19 cellular contexts compared by ENCODE assay signal in the genomic region with DNA sequence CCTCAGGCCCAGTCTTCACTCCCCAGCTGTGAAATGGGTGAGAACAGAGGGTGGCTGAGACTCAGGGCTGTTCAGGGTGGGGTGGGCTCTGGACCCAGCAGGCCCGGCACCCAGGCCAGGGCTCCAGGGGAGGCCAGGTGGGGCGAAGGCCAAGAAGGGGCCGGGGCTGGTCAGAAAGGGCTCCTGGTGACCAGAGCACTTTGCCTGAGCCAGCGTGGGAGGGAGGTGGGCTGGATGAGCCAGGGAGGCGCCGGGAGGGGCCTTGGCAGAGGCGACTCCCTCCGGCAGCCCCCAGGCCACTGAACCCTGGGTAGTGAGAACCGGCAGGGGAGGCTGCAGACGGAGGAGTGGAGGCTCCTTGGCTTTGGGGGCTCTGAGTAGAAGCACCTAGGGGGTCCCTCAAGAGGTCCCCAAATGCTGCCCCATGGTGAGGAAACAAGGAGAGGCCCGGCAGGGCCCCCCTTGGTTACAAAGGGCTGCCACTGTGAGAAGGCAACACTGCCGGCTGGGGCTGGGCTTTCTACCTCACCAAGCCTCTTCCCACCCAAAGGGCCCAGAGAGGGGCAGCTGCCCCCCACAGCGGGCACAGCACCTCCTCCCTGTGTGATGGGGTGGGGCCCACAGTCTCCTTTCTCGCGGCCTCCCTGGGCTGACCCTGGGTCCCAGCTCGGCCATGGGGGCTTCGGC. TPM values are rescaled to one million over a fixed set of nuclear protein-coding genes. Genes with fewer than 3 reads are reported as not detected.
A peak's percentile ranks its signal among the peaks of the same experiment; 100 is the strongest.
DNase-seq lines count a peak whose midpoint lies in the region; ATAC-seq, FAIRE-seq and TF ChIP-seq lines count a peak whose summit lies in the region.
"Had no signal": no experiment of that assay in that cellular context is flagged by ENCODE, and none has a peak within 500 bp of the region (broad histone marks: within the 10 kb centered on the region; RNA-seq: fewer than 3 reads in every experiment).

No MANE protein-coding gene starts in this region.

- TF ChIP-seq CTCF in CD4-positive, alpha-beta T cell (IDR thresholded peaks at IDR 0.05) = no peak
- TF ChIP-seq CTCF in ascending aorta (IDR thresholded peaks at IDR 0.05) (no peak), HepG2 (CRISPR knock-in tag; IDR thresholded peaks at IDR 0.05) (no peak), GM13976 (IDR thresholded peaks at IDR 0.05; ENCODE audit: borderline replicate concordance, control extremely low read depth, extremely low read depth, insufficient read depth, missing control alignments) (no peak)

- peak in 2 of 10 experiments; percentile 0 for DNase-seq in CD4-positive, alpha-beta T cell
- DNase-seq in ascending aorta (ENCODE audit: low spot score in 2 of 2) = no peak
- no peak for DNase-seq in HepG2 (ENCODE audit: low spot score)
- no peak for DNase-seq in NCI-H2029 treated with DMSO at 0.1 percent for 48 hours (lab: John Stamatoyannopoulos, UW)
- DNase-seq in GM13976 (ENCODE audit: low spot score) = no peak
- DNase-seq in NCI-H187 (lab: John Stamatoyannopoulos, UW) = no peak
- DNase-seq: activated CD4-positive, alpha-beta memory T cell treated with anti-CD3 and anti-CD28 coated beads for 36 hours; hippocampal formation; MG63; NCI-H526 treated with DMSO at 0.1 percent for 48 hours; PC-3; stimulated activated CD4-positive, alpha-beta T cell treated with anti-CD3 and anti-CD28 coated beads, Interleukin-4, amount 100 ng/mL, for 4 hours had no signal

- H3K4me2 ChIP-seq in HepG2 (ENCODE audit: low read depth, low read length) (no peak overlapping the region), skeletal muscle satellite cell (ENCODE audit: low read length) (peak overlapping the region; percentile 79)

- in situ Hi-C loops in HepG2 (cut with HindIII; ENCODE audit: extremely low pct_ligation_motif_present, low pct_unique_long_range_greater_than_20kb) = no loop called here
- in situ Hi-C loops in GM13976 (cut with MboI; ENCODE audit: low sequenced_read_pairs, unreplicated experiment) = no loop called here

- H3K4me3 ChIP-seq in ascending aorta (no peak overlapping the region), HepG2 (replicated peaks in 1 of 3; ENCODE audit: insufficient read depth in 1 of 3, low read depth in 2 of 3, low read length in 3 of 3) (no peak overlapping the region), skeletal muscle satellite cell (ENCODE audit: low read length) (peak overlapping the region; percentile 59)
- H3K4me3 ChIP-seq: MG63 had no signal

- no peak for TF ChIP-seq RAD21 in HepG2 (CRISPR knock-in tag; IDR thresholded peaks at IDR 0.05)

- H3K9me3 ChIP-seq in CD4-positive, alpha-beta T cell (ENCODE audit: control insufficient read depth, low read length) = no peaks in the 10 kb centered on the region
- H3K9me3 ChIP-seq in ascending aorta (no peaks in the 10 kb centered on the region), HepG2 (ENCODE audit: low read length) (no peaks in the 10 kb centered on the region), skeletal muscle satellite cell (replicated peaks; ENCODE audit: low read length) (no peaks in the 10 kb centered on the region)
- H3K9me3 ChIP-seq: MG63 had no signal

- WGBS in HepG2 (ENCODE audit: low lambda C conversion rate) = 15% methylated on average over 3 of the region's 17 CpGs

- no peaks in the 10 kb centered on the region for H4K20me1 ChIP-seq in HepG2 (ENCODE audit: insufficient read depth, low read length)

- peaks cover 42% of the 10 kb centered on the region for H3K4me1 Mint-ChIP-seq in CD4-positive, alpha-beta T cell (ENCODE audit: low read depth)

- no peak overlapping the region for H3K4me3 Mint-ChIP-seq in CD4-positive, alpha-beta T cell
- H3K4me3 Mint-ChIP-seq: activated CD4-positive, alpha-beta memory T cell treated with anti-CD3 and anti-CD28 coated beads for 36 hours; dendritic cell treated with granulocyte-macrophage colony-stimulating factor and Interleukin-4, amounts not matched to agents 40 ng/mL and 50 ng/mL, for 4 days had no signal

- H3K36me3 ChIP-seq in ascending aorta (no peaks in the 10 kb centered on the region), HepG2 (replicated peaks in 1 of 2; ENCODE audit: control insufficient read depth in 1 of 2, insufficient read depth in 2 of 2, low read length in 2 of 2) (no peaks in the 10 kb centered on the region), skeletal muscle satellite cell (ENCODE audit: insufficient read depth, low read length) (peaks cover 7% of the 10 kb centered on the region)

- CTCF ChIA-PET in CD4-positive, alpha-beta T cell (lab: Charles Lee) = no interaction called here
- CTCF ChIA-PET in HepG2 (lab: Yijun Ruan, JAX; ENCODE audit: low intra/inter-chr PET ratio, low total read pairs) = interaction anchor here (2.9 kb wide), 1 partner anchor 277 kb away, joined by 36 read pairs; no protein-coding TSS in a partner anchor

- BruUV-seq in HepG2 (replicated peaks; lab: Mats Ljungman, UMichigan) = no TSS peak

- H3K9ac ChIP-seq in HepG2 (ENCODE audit: insufficient read depth, low read depth, low read length) = no peak overlapping the region
- peak overlapping the region; percentile 62 for H3K9ac ChIP-seq in skeletal muscle satellite cell (ENCODE audit: low read depth, low read length)

- peaks cover 12 to 48% of the 10 kb centered on the region in 2 donors for H3K4me1 ChIP-seq in ascending aorta
- H3K4me1 ChIP-seq in HepG2 (ENCODE audit: insufficient read depth, low read length) = peaks cover 16% of the 10 kb centered on the region
- H3K4me1 ChIP-seq in skeletal muscle satellite cell (ENCODE audit: control insufficient read depth, insufficient read depth, low read length) = peaks cover 64% of the 10 kb centered on the region

- H2AFZ ChIP-seq in HepG2 (ENCODE audit: low read length) = no peak overlapping the region

- no peaks in the 10 kb centered on the region for H3K27me3 ChIP-seq in CD4-positive, alpha-beta T cell (ENCODE audit: control insufficient read depth, insufficient read depth, low read length)
- H3K27me3 ChIP-seq in ascending aorta (no peaks in the 10 kb centered on the region), HepG2 (ENCODE audit: control insufficient read depth in 1 of 2, insufficient read depth in 2 of 2, low read length in 2 of 2) (peaks cover 15 to 53% of the 10 kb centered on the region in 2 experiments; a peak in 4 of 5 replicates), skeletal muscle satellite cell (ENCODE audit: control insufficient read depth, insufficient read depth, low read length) (no peaks in the 10 kb centered on the region)

- H3K27ac Mint-ChIP-seq in CD4-positive, alpha-beta T cell = no peak overlapping the region
- H3K27ac Mint-ChIP-seq: activated CD4-positive, alpha-beta memory T cell treated with anti-CD3 and anti-CD28 coated beads for 36 hours had no signal

- peak overlapping the region; percentile 21 for H3K27ac ChIP-seq in CD4-positive, alpha-beta T cell (ENCODE audit: low read depth, low read length)
- peak overlapping the region; percentile 50 to 59 for H3K27ac ChIP-seq in ascending aorta
- H3K27ac ChIP-seq in HepG2 (ENCODE audit: extremely low read length, insufficient read depth, low read length) = no peak overlapping the region

- intact Hi-C loops in CD4-positive, alpha-beta T cell (cut with DNase I, micrococcal nuclease) = no loop called here
- intact Hi-C loops in ascending aorta (cut with DNase I) (loop anchor here (5.0 kb wide), 1 partner anchor 122 kb away; a partner anchor contains a TSS), HepG2 (cut with micrococcal nuclease; ENCODE audit: unreplicated experiment) (no loop called here)

- H3K27me3 Mint-ChIP-seq in CD4-positive, alpha-beta T cell = no peaks in the 10 kb centered on the region
- H3K27me3 Mint-ChIP-seq: activated CD4-positive, alpha-beta memory T cell treated with anti-CD3 and anti-CD28 coated beads for 36 hours; dendritic cell treated with granulocyte-macrophage colony-stimulating factor and Interleukin-4, amounts not matched to agents 40 ng/mL and 50 ng/mL, for 4 days had no signal

- no peaks in the 10 kb centered on the region for H3K79me2 ChIP-seq in HepG2 (ENCODE audit: insufficient read depth, low read length)

- no peak for TF ChIP-seq EP300 in HepG2 (IDR thresholded peaks at IDR 0.05; ENCODE audit: low read depth in 2 of 2, low read length in 2 of 2)
- TF ChIP-seq EP300 in HepG2 (CRISPR knock-in tag; IDR thresholded peaks at IDR 0.05; ENCODE audit: borderline replicate concordance) = no peak

- H3K36me3 Mint-ChIP-seq in CD4-positive, alpha-beta T cell (ENCODE audit: low read depth) = peaks cover 14% of the 10 kb centered on the region
- H3K36me3 Mint-ChIP-seq: activated CD4-positive, alpha-beta memory T cell treated with anti-CD3 and anti-CD28 coated beads for 36 hours had no signal

- H3K9me3 Mint-ChIP-seq in CD4-positive, alpha-beta T cell = no peaks in the 10 kb centered on the region
- H3K9me3 Mint-ChIP-seq: activated CD4-positive, alpha-beta memory T cell treated with anti-CD3 and anti-CD28 coated beads for 36 hours; dendritic cell treated with granulocyte-macrophage colony-stimulating factor and Interleukin-4, amounts not matched to agents 40 ng/mL and 50 ng/mL, for 4 days had no signal

- POLR2A ChIA-PET in CD4-positive, alpha-beta T cell (lab: Charles Lee) = interaction anchor here (0.6 to 1.4 kb wide), 2 partner anchors 8 to 43 kb away, joined by 3 to 4 read pairs; no protein-coding TSS in a partner anchor
- POLR2A ChIA-PET in HepG2 (lab: Yijun Ruan, JAX) = no interaction called here

- ATAC-seq in CD4-positive, alpha-beta T cell (ENCODE audit: poor library complexity) = no peak
- ATAC-seq in HepG2 (no peak), HG03442 (IDR thresholded peaks at IDR 0.05; ENCODE audit: unreplicated experiment) (no peak)
- ATAC-seq: esophagus mucosa, left colon, PC-3 had no signal

- no peak for TF ChIP-seq POLR2A in HepG2 (IDR thresholded peaks at IDR 0.05; ENCODE audit: insufficient read depth in 1 of 2, low read depth in 2 of 2, low read length in 2 of 2)

- FAIRE-seq in HepG2 (lab: Jason Lieb, UNC) = no peak
- FAIRE-seq: D721Med had no signal

RNA-seq across cellular contexts. Expression of a gene that starts 17.1 kb away (rescaled TPM):
- not detected for total RNA-seq in CD4-positive, alpha-beta T cell
- total RNA-seq in ascending aorta (not detected), HepG2 (2016; rRNA removed; fragmentation: Illumina TruSeq; extraction: Trizol) (not detected in 2 replicates)
- not detected in 2 replicates for total RNA-seq in HepG2 (2016; cell fraction: cytosol; rRNA removed; fragmentation: Illumina TruSeq; extraction: Trizol; ENCODE audit: low read depth)
- total RNA-seq in HepG2 (2016; cell fraction: insoluble cytoplasmic fraction; rRNA removed; fragmentation: Illumina TruSeq; extraction: Trizol) = not detected in 2 replicates
- total RNA-seq in HepG2 (2016; cell fraction: membrane; rRNA removed; fragmentation: Illumina TruSeq; extraction: Trizol) = not detected in 2 replicates
- not detected in 2 replicates for total RNA-seq in HepG2 (2016; cell fraction: nucleus; rRNA removed; fragmentation: Illumina TruSeq; extraction: Trizol)
- polyA plus RNA-seq in HepG2 (2011; rRNA removed) = not detected in 2 replicates
- polyA plus RNA-seq in HepG2 (2011; cell fraction: cytosol; rRNA removed) = not detected in 2 replicates
- polyA plus RNA-seq in HepG2 (2011; cell fraction: nucleus; rRNA removed) = not detected in 2 replicates
- polyA plus RNA-seq in HepG2 (2012) = 0.05 TPM in 1 of 2 replicates, not detected in the other
- polyA plus RNA-seq in HepG2 (2016; cell fraction: cytosol; fragmentation: Illumina TruSeq; extraction: Trizol; ENCODE audit: low read depth) = not detected in 2 replicates
- polyA plus RNA-seq in HepG2 (2016; cell fraction: insoluble cytoplasmic fraction; fragmentation: Illumina TruSeq; extraction: Trizol; ENCODE audit: low read depth) = not detected in 2 replicates
- polyA plus RNA-seq in HepG2 (2016; cell fraction: membrane; fragmentation: Illumina TruSeq; extraction: Trizol; ENCODE audit: low read depth) = not detected in 2 replicates
- not detected in 2 replicates for polyA plus RNA-seq in HepG2 (2016; cell fraction: nucleus; fragmentation: Illumina TruSeq; extraction: Trizol; ENCODE audit: insufficient read depth, low read depth)
- polyA minus RNA-seq in HepG2 (2011; rRNA and poly(A)+ RNA removed; ENCODE audit: low replicate concordance) = not detected in 2 replicates
- polyA minus RNA-seq in HepG2 (2011; cell fraction: cytosol; rRNA and poly(A)+ RNA removed) = not detected in 2 replicates
- polyA minus RNA-seq in HepG2 (2011; cell fraction: nucleus; rRNA and poly(A)+ RNA removed) = not detected in 2 replicates
- not detected in 2 replicates for total RNA-seq in skeletal muscle satellite cell (2012; rRNA removed)
- total RNA-seq: esophagus mucosa, H7, left colon, PC-3 had no signal

RNA-seq across cellular contexts. Expression of a gene that starts 21.7 kb away (rescaled TPM):
- 100 to 1,000 TPM; 228 to 232 TPM for total RNA-seq in CD4-positive, alpha-beta T cell
- total RNA-seq in ascending aorta = 41.9 TPM
- 0.29 and 1.00 TPM in 2 replicates for total RNA-seq in HepG2 (2016; rRNA removed; fragmentation: Illumina TruSeq; extraction: Trizol)
- 0.35 and 2.3 TPM in 2 replicates for total RNA-seq in HepG2 (2016; cell fraction: cytosol; rRNA removed; fragmentation: Illumina TruSeq; extraction: Trizol; ENCODE audit: low read depth)
- total RNA-seq in HepG2 (2016; cell fraction: insoluble cytoplasmic fraction; rRNA removed; fragmentation: Illumina TruSeq; extraction: Trizol) = 0.65 and 1.00 TPM in 2 replicates
- 1.00 and 1.5 TPM in 2 replicates for total RNA-seq in HepG2 (2016; cell fraction: membrane; rRNA removed; fragmentation: Illumina TruSeq; extraction: Trizol)
- not detected in 2 replicates for total RNA-seq in HepG2 (2016; cell fraction: nucleus; rRNA removed; fragmentation: Illumina TruSeq; extraction: Trizol)
- 0.59 and 1.5 TPM in 2 replicates for polyA plus RNA-seq in HepG2 (2011; rRNA removed)
- 0.87 and 0.93 TPM in 2 replicates for polyA plus RNA-seq in HepG2 (2011; cell fraction: cytosol; rRNA removed)
- 1.4 and 10.9 TPM in 2 replicates for polyA plus RNA-seq in HepG2 (2011; cell fraction: nucleus; rRNA removed)
- 0.93 and 1.1 TPM in 2 replicates for polyA plus RNA-seq in HepG2 (2012)
- 0.59 and 1.5 TPM in 2 replicates for polyA plus RNA-seq in HepG2 (2016; cell fraction: cytosol; fragmentation: Illumina TruSeq; extraction: Trizol; ENCODE audit: low read depth)
- polyA plus RNA-seq in HepG2 (2016; cell fraction: insoluble cytoplasmic fraction; fragmentation: Illumina TruSeq; extraction: Trizol; ENCODE audit: low read depth) = 0.38 and 0.45 TPM in 2 replicates
- polyA plus RNA-seq in HepG2 (2016; cell fraction: membrane; fragmentation: Illumina TruSeq; extraction: Trizol; ENCODE audit: low read depth) = 0.73 and 1.2 TPM in 2 replicates
- 0.79 and 0.90 TPM in 2 replicates for polyA plus RNA-seq in HepG2 (2016; cell fraction: nucleus; fragmentation: Illumina TruSeq; extraction: Trizol; ENCODE audit: insufficient read depth, low read depth)
- 0.28 and 0.60 TPM in 2 replicates for polyA minus RNA-seq in HepG2 (2011; rRNA and poly(A)+ RNA removed; ENCODE audit: low replicate concordance)
- 0.59 and 0.70 TPM in 2 replicates for polyA minus RNA-seq in HepG2 (2011; cell fraction: cytosol; rRNA and poly(A)+ RNA removed)
- polyA minus RNA-seq in HepG2 (2011; cell fraction: nucleus; rRNA and poly(A)+ RNA removed) = not detected in 2 replicates
- 56.3 and 63.6 TPM in 2 replicates for total RNA-seq in skeletal muscle satellite cell (2012; rRNA removed)
- total RNA-seq: PC-3 had no signal

RNA-seq across cellular contexts. Expression of a gene that starts 35.8 kb away (rescaled TPM):
- under 1 TPM in 1 of 2 experiments, not detected in 1; 0.50 TPM for total RNA-seq in CD4-positive, alpha-beta T cell
- total RNA-seq in ascending aorta = not detected
- 7.2 and 8.5 TPM in 2 replicates for total RNA-seq in HepG2 (2016; rRNA removed; fragmentation: Illumina TruSeq; extraction: Trizol)
- total RNA-seq in HepG2 (2016; cell fraction: cytosol; rRNA removed; fragmentation: Illumina TruSeq; extraction: Trizol; ENCODE audit: low read depth) = 4.6 and 5.0 TPM in 2 replicates
- 6.9 and 7.7 TPM in 2 replicates for total RNA-seq in HepG2 (2016; cell fraction: insoluble cytoplasmic fraction; rRNA removed; fragmentation: Illumina TruSeq; extraction: Trizol)
- 5.9 and 6.3 TPM in 2 replicates for total RNA-seq in HepG2 (2016; cell fraction: membrane; rRNA removed; fragmentation: Illumina TruSeq; extraction: Trizol)
- total RNA-seq in HepG2 (2016; cell fraction: nucleus; rRNA removed; fragmentation: Illumina TruSeq; extraction: Trizol) = 2.2 and 3.4 TPM in 2 replicates
- polyA plus RNA-seq in HepG2 (2011; rRNA removed) = 12.0 and 21.2 TPM in 2 replicates
- polyA plus RNA-seq in HepG2 (2011; cell fraction: cytosol; rRNA removed) = 19.5 and 30.5 TPM in 2 replicates
- polyA plus RNA-seq in HepG2 (2011; cell fraction: nucleus; rRNA removed) = 47.5 and 50.6 TPM in 2 replicates
- polyA plus RNA-seq in HepG2 (2012) = 52.9 and 67.0 TPM in 2 replicates
- 7.5 and 8.0 TPM in 2 replicates for polyA plus RNA-seq in HepG2 (2016; cell fraction: cytosol; fragmentation: Illumina TruSeq; extraction: Trizol; ENCODE audit: low read depth)
- polyA plus RNA-seq in HepG2 (2016; cell fraction: insoluble cytoplasmic fraction; fragmentation: Illumina TruSeq; extraction: Trizol; ENCODE audit: low read depth) = 6.6 and 8.3 TPM in 2 replicates
- 4.0 and 6.2 TPM in 2 replicates for polyA plus RNA-seq in HepG2 (2016; cell fraction: membrane; fragmentation: Illumina TruSeq; extraction: Trizol; ENCODE audit: low read depth)
- 5.3 and 9.8 TPM in 2 replicates for polyA plus RNA-seq in HepG2 (2016; cell fraction: nucleus; fragmentation: Illumina TruSeq; extraction: Trizol; ENCODE audit: insufficient read depth, low read depth)
- polyA minus RNA-seq in HepG2 (2011; rRNA and poly(A)+ RNA removed; ENCODE audit: low replicate concordance) = 2.8 TPM in 1 of 2 replicates, not detected in the other
- 3.9 and 4.6 TPM in 2 replicates for polyA minus RNA-seq in HepG2 (2011; cell fraction: cytosol; rRNA and poly(A)+ RNA removed)
- 2.6 and 3.2 TPM in 2 replicates for polyA minus RNA-seq in HepG2 (2011; cell fraction: nucleus; rRNA and poly(A)+ RNA removed)
- total RNA-seq in skeletal muscle satellite cell (2012; rRNA removed) = 0.87 TPM in 1 of 2 replicates, not detected in the other
- total RNA-seq: activated CD4-positive, alpha-beta memory T cell treated with anti-CD3 and anti-CD28 coated beads for 36 hours; H7 had no signal

RNA-seq across cellular contexts. Expression of a gene that starts 39.8 kb away (rescaled TPM):
- total RNA-seq in CD4-positive, alpha-beta T cell = not detected
- not detected for total RNA-seq in ascending aorta
- total RNA-seq in HepG2 (2016; rRNA removed; fragmentation: Illumina TruSeq; extraction: Trizol) = 0.60 TPM in 1 of 2 replicates, not detected in the other
- not detected in 2 replicates for total RNA-seq in HepG2 (2016; cell fraction: cytosol; rRNA removed; fragmentation: Illumina TruSeq; extraction: Trizol; ENCODE audit: low read depth)
- total RNA-seq in HepG2 (2016; cell fraction: insoluble cytoplasmic fraction; rRNA removed; fragmentation: Illumina TruSeq; extraction: Trizol) = 0.19 TPM in 1 of 2 replicates, not detected in the other
- 0.12 and 0.24 TPM in 2 replicates for total RNA-seq in HepG2 (2016; cell fraction: membrane; rRNA removed; fragmentation: Illumina TruSeq; extraction: Trizol)
- 0.38 and 1.4 TPM in 2 replicates for total RNA-seq in HepG2 (2016; cell fraction: nucleus; rRNA removed; fragmentation: Illumina TruSeq; extraction: Trizol)
- 2.1 and 2.3 TPM in 2 replicates for polyA plus RNA-seq in HepG2 (2011; rRNA removed)
- 0.23 and 0.67 TPM in 2 replicates for polyA plus RNA-seq in HepG2 (2011; cell fraction: cytosol; rRNA removed)
- 64.9 and 87.5 TPM in 2 replicates for polyA plus RNA-seq in HepG2 (2011; cell fraction: nucleus; rRNA removed)
- 0.56 and 1.3 TPM in 2 replicates for polyA plus RNA-seq in HepG2 (2012)
- polyA plus RNA-seq in HepG2 (2016; cell fraction: cytosol; fragmentation: Illumina TruSeq; extraction: Trizol; ENCODE audit: low read depth) = not detected in 2 replicates
- polyA plus RNA-seq in HepG2 (2016; cell fraction: insoluble cytoplasmic fraction; fragmentation: Illumina TruSeq; extraction: Trizol; ENCODE audit: low read depth) = not detected in 2 replicates
- not detected in 2 replicates for polyA plus RNA-seq in HepG2 (2016; cell fraction: membrane; fragmentation: Illumina TruSeq; extraction: Trizol; ENCODE audit: low read depth)
- 1.7 and 2.2 TPM in 2 replicates for polyA plus RNA-seq in HepG2 (2016; cell fraction: nucleus; fragmentation: Illumina TruSeq; extraction: Trizol; ENCODE audit: insufficient read depth, low read depth)
- 0.28 TPM in 1 of 2 replicates, not detected in the other for polyA minus RNA-seq in HepG2 (2011; rRNA and poly(A)+ RNA removed; ENCODE audit: low replicate concordance)
- 0.62 TPM in 1 of 2 replicates, not detected in the other for polyA minus RNA-seq in HepG2 (2011; cell fraction: cytosol; rRNA and poly(A)+ RNA removed)
- 2.9 and 3.7 TPM in 2 replicates for polyA minus RNA-seq in HepG2 (2011; cell fraction: nucleus; rRNA and poly(A)+ RNA removed)
- under 0.01 TPM in 1 of 2 replicates, not detected in the other for total RNA-seq in skeletal muscle satellite cell (2012; rRNA removed)
- total RNA-seq: activated CD4-positive, alpha-beta memory T cell treated with anti-CD3 and anti-CD28 coated beads for 36 hours; H7 had no signal

RNA-seq across cellular contexts. Expression of a gene that starts 45.0 kb away (rescaled TPM):
- 10 to 100 TPM; 19.1 to 21.9 TPM for total RNA-seq in CD4-positive, alpha-beta T cell
- total RNA-seq in ascending aorta (10.1 TPM), HepG2 (2016; rRNA removed; fragmentation: Illumina TruSeq; extraction: Trizol) (not detected in 2 replicates)
- not detected in 2 replicates for total RNA-seq in HepG2 (2016; cell fraction: cytosol; rRNA removed; fragmentation: Illumina TruSeq; extraction: Trizol; ENCODE audit: low read depth)
- not detected in 2 replicates for total RNA-seq in HepG2 (2016; cell fraction: insoluble cytoplasmic fraction; rRNA removed; fragmentation: Illumina TruSeq; extraction: Trizol)
- total RNA-seq in HepG2 (2016; cell fraction: membrane; rRNA removed; fragmentation: Illumina TruSeq; extraction: Trizol) = not detected in 2 replicates
- total RNA-seq in HepG2 (2016; cell fraction: nucleus; rRNA removed; fragmentation: Illumina TruSeq; extraction: Trizol) = not detected in 2 replicates
- not detected in 2 replicates for polyA plus RNA-seq in HepG2 (2011; rRNA removed)
- not detected in 2 replicates for polyA plus RNA-seq in HepG2 (2011; cell fraction: cytosol; rRNA removed)
- polyA plus RNA-seq in HepG2 (2011; cell fraction: nucleus; rRNA removed) = not detected in 2 replicates
- polyA plus RNA-seq in HepG2 (2012) = not detected in 2 replicates
- polyA plus RNA-seq in HepG2 (2016; cell fraction: cytosol; fragmentation: Illumina TruSeq; extraction: Trizol; ENCODE audit: low read depth) = not detected in 2 replicates
- not detected in 2 replicates for polyA plus RNA-seq in HepG2 (2016; cell fraction: insoluble cytoplasmic fraction; fragmentation: Illumina TruSeq; extraction: Trizol; ENCODE audit: low read depth)
- not detected in 2 replicates for polyA plus RNA-seq in HepG2 (2016; cell fraction: membrane; fragmentation: Illumina TruSeq; extraction: Trizol; ENCODE audit: low read depth)
- not detected in 2 replicates for polyA plus RNA-seq in HepG2 (2016; cell fraction: nucleus; fragmentation: Illumina TruSeq; extraction: Trizol; ENCODE audit: insufficient read depth, low read depth)
- not detected in 2 replicates for polyA minus RNA-seq in HepG2 (2011; rRNA and poly(A)+ RNA removed; ENCODE audit: low replicate concordance)
- not detected in 2 replicates for polyA minus RNA-seq in HepG2 (2011; cell fraction: cytosol; rRNA and poly(A)+ RNA removed)
- polyA minus RNA-seq in HepG2 (2011; cell fraction: nucleus; rRNA and poly(A)+ RNA removed) = not detected in 2 replicates
- 17.7 TPM in 1 of 2 replicates, not detected in the other for total RNA-seq in skeletal muscle satellite cell (2012; rRNA removed)
- total RNA-seq: H7, PC-3 had no signal

Comparison
In these comparisons a context has a peak if more than half of its experiments do, and no peak if none do; other contexts are left out.
1. RNA of a gene that starts 21.7 kb away (total RNA-seq): 228 to 232 TPM in CD4-positive, alpha-beta T cell and 41.9 TPM in ascending aorta (single experiment); 0.29 to 2.3 TPM in HepG2; every median in the first group is over 10 times any median in the second.